1 cellular context compared by ENCODE assay signal in the genomic region with DNA sequence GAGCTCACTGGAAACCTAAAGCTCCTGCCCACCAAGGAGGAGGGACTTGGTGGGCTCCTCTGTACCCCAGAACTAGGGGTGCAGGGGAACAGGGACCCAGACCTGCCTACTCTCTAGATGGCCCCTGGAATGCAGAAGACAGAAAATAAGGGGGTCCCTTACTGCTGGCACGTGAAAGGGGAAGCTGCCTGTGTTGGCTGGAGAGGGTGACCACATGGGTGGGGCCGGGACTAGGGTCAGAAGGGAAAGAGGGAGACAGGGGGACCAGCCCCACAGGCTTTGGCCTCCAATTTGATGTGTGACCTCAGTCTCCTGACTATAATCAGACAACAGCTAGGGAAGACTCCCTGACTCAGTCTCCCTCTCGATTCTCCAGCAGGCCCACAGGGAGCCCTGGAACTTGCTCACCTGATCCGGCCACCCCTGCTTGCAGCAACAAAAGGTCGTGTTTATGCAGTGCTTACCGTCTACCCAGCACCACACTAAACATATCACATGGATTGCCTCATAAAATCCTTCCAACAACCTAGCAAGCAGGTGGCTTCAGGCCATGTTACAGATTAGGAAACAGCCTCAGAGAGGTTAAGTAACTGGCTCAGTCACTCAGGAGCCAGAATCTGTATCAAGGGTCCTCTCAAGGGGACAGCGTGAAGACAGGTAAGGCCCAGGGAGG.
TF ChIP-seq lines count a peak whose summit lies in the region.

No MANE protein-coding gene starts in this region.

TF ChIP-seq in HCT116, 20 proteins besides CTCF, POLR2A, EP300 and RAD21 (continued from another document):
- TF ChIP-seq, protein P1, sequence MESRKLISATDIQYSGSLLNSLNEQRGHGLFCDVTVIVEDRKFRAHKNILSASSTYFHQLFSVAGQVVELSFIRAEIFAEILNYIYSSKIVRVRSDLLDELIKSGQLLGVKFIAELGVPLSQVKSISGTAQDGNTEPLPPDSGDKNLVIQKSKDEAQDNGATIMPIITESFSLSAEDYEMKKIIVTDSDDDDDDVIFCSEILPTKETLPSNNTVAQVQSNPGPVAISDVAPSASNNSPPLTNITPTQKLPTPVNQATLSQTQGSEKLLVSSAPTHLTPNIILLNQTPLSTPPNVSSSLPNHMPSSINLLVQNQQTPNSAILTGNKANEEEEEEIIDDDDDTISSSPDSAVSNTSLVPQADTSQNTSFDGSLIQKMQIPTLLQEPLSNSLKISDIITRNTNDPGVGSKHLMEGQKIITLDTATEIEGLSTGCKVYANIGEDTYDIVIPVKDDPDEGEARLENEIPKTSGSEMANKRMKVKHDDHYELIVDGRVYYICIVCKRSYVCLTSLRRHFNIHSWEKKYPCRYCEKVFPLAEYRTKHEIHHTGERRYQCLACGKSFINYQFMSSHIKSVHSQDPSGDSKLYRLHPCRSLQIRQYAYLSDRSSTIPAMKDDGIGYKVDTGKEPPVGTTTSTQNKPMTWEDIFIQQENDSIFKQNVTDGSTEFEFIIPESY (IDR thresholded peaks at IDR 0.05; ENCODE audit: extremely low read depth, insufficient replicate concordance, low read length): no peak
- TF ChIP-seq EGR1 (IDR thresholded peaks at IDR 0.05; ENCODE audit: low read depth): no peak
- TF ChIP-seq ELF1 (IDR thresholded peaks at IDR 0.05; ENCODE audit: borderline replicate concordance, low read depth): no peak
- TF ChIP-seq ZNF274 (IDR thresholded peaks at IDR 0.05; ENCODE audit: low read depth, low read length): no peak
- TF ChIP-seq TCF7L2 (IDR thresholded peaks at IDR 0.05; ENCODE audit: borderline replicate concordance, extremely low read depth, insufficient read depth, insufficient read length): no peak
- TF ChIP-seq JUND (IDR thresholded peaks at IDR 0.05): no peak
- no peak for TF ChIP-seq FOSL1 (IDR thresholded peaks at IDR 0.05; ENCODE audit: low read depth)
